1 cellular context compared by ENCODE assay signal in the genomic region with DNA sequence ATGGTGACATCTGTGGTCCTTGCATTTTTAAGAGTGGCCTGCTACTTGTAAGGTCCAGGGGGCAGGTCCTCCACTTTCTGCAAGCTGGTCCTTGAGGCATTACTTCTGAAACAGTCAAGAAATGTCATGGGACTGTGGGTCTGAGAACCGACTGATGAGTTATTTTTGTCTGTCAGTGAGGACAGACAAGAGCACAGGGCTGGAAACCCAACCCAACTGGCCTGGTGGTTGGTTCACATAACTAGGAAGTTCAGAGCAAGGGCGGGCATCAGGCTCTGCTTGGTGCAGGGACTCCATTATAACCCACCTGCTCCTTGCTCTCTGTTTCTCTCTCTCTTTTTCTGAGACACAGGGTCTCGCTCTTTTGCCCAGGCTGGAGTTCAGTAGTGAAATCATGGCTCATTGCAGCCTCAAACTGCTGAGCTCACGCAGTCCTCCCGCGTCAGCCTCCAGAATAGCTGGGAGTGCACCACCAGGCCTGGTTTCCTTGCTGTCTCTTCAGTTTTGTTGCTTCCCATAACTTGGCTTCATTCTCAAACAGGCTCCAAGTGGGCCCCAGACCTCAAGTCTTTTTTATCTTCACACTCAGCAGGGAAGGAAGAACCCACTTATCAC.
TF ChIP-seq lines count a peak whose summit lies in the region.

No MANE protein-coding gene starts in this region.

TF ChIP-seq in HepG2, 621 proteins besides CTCF, POLR2A, EP300 and RAD21 (continued from another document and continues in another):
- TF ChIP-seq, protein P1, sequence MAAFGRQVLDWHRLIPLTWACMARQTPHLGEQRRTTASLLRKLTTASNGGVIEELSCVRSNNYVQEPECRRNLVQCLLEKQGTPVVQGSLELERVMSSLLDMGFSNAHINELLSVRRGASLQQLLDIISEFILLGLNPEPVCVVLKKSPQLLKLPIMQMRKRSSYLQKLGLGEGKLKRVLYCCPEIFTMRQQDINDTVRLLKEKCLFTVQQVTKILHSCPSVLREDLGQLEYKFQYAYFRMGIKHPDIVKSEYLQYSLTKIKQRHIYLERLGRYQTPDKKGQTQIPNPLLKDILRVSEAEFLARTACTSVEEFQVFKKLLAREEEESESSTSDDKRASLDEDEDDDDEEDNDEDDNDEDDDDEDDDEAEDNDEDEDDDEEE (CRISPR knock-in tag; IDR thresholded peaks at IDR 0.05): 0 out of 2 replicates have a peak, but pooled peaks have one; percentile 15
- TF ChIP-seq, protein P2, sequence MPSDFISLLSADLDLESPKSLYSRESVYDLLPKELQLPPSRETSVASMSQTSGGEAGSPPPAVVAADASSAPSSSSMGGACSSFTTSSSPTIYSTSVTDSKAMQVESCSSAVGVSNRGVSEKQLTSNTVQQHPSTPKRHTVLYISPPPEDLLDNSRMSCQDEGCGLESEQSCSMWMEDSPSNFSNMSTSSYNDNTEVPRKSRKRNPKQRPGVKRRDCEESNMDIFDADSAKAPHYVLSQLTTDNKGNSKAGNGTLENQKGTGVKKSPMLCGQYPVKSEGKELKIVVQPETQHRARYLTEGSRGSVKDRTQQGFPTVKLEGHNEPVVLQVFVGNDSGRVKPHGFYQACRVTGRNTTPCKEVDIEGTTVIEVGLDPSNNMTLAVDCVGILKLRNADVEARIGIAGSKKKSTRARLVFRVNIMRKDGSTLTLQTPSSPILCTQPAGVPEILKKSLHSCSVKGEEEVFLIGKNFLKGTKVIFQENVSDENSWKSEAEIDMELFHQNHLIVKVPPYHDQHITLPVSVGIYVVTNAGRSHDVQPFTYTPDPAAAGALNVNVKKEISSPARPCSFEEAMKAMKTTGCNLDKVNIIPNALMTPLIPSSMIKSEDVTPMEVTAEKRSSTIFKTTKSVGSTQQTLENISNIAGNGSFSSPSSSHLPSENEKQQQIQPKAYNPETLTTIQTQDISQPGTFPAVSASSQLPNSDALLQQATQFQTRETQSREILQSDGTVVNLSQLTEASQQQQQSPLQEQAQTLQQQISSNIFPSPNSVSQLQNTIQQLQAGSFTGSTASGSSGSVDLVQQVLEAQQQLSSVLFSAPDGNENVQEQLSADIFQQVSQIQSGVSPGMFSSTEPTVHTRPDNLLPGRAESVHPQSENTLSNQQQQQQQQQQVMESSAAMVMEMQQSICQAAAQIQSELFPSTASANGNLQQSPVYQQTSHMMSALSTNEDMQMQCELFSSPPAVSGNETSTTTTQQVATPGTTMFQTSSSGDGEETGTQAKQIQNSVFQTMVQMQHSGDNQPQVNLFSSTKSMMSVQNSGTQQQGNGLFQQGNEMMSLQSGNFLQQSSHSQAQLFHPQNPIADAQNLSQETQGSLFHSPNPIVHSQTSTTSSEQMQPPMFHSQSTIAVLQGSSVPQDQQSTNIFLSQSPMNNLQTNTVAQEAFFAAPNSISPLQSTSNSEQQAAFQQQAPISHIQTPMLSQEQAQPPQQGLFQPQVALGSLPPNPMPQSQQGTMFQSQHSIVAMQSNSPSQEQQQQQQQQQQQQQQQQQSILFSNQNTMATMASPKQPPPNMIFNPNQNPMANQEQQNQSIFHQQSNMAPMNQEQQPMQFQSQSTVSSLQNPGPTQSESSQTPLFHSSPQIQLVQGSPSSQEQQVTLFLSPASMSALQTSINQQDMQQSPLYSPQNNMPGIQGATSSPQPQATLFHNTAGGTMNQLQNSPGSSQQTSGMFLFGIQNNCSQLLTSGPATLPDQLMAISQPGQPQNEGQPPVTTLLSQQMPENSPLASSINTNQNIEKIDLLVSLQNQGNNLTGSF (CRISPR knock-in tag; IDR thresholded peaks at IDR 0.05): no peak
- TF ChIP-seq, protein P3, sequence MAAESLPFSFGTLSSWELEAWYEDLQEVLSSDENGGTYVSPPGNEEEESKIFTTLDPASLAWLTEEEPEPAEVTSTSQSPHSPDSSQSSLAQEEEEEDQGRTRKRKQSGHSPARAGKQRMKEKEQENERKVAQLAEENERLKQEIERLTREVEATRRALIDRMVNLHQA (CRISPR knock-in tag; IDR thresholded peaks at IDR 0.05): no peak
- TF ChIP-seq MXD4 (CRISPR knock-in tag; IDR thresholded peaks at IDR 0.05) (no peak), ZNF841 (CRISPR knock-in tag; IDR thresholded peaks at IDR 0.05; ENCODE audit: borderline replicate concordance) (no peak), MZF1 (CRISPR knock-in tag; IDR thresholded peaks at IDR 0.05; ENCODE audit: borderline replicate concordance) (no peak), TSC22D2 (CRISPR knock-in tag; IDR thresholded peaks at IDR 0.05; ENCODE audit: borderline replicate concordance) (no peak), ZNF496 (CRISPR knock-in tag; IDR thresholded peaks at IDR 0.05; ENCODE audit: insufficient replicate concordance) (no peak), ZNF883 (CRISPR knock-in tag; IDR thresholded peaks at IDR 0.05; ENCODE audit: not compliant biosample characterization) (no peak), TOPORS (CRISPR knock-in tag; IDR thresholded peaks at IDR 0.05) (no peak), ZNF430 (CRISPR knock-in tag; IDR thresholded peaks at IDR 0.05) (no peak; the same call in 1 of the 2 replicates), YEATS2 (CRISPR knock-in tag; IDR thresholded peaks at IDR 0.05; ENCODE audit: borderline replicate concordance) (no peak), HDAC1 (CRISPR knock-in tag; IDR thresholded peaks at IDR 0.05) (no peak), NONO (IDR thresholded peaks at IDR 0.05) (no peak), NONO (CRISPR knock-in tag; conservative IDR thresholded peaks at IDR 0.05) (no peak), ZNF761 (CRISPR knock-in tag; conservative IDR thresholded peaks at IDR 0.05) (no peak; the same call in 1 of the 2 replicates), NFKBIZ (CRISPR knock-in tag; IDR thresholded peaks at IDR 0.05) (no peak), HIVEP1 (CRISPR knock-in tag; IDR thresholded peaks at IDR 0.05) (no peak), CHD4 (IDR thresholded peaks at IDR 0.05; ENCODE audit: borderline replicate concordance, low read length) (0 out of 2 replicates have a peak, but pooled peaks have one; percentile 17), ZNF790 (CRISPR knock-in tag; IDR thresholded peaks at IDR 0.05; ENCODE audit: borderline replicate concordance) (no peak), ADNP (CRISPR knock-in tag; IDR thresholded peaks at IDR 0.05) (no peak), ZSCAN21 (CRISPR knock-in tag; IDR thresholded peaks at IDR 0.05; ENCODE audit: borderline replicate concordance) (no peak), MTA1 (CRISPR knock-in tag; IDR thresholded peaks at IDR 0.05; ENCODE audit: borderline replicate concordance) (no peak), ZNF746 (CRISPR knock-in tag; IDR thresholded peaks at IDR 0.05) (no peak), ZNF678 (CRISPR knock-in tag; IDR thresholded peaks at IDR 0.05) (peak; percentile 15; the same call in 1 of the 2 replicates), ZNF329 (CRISPR knock-in tag; IDR thresholded peaks at IDR 0.05; ENCODE audit: low read depth) (peak; percentile 38; the same call in 1 of the 2 replicates), ZKSCAN5 (CRISPR knock-in tag; IDR thresholded peaks at IDR 0.05) (no peak), ZNF7 (CRISPR knock-in tag; IDR thresholded peaks at IDR 0.05) (no peak)
- TF ChIP-seq, protein P4, sequence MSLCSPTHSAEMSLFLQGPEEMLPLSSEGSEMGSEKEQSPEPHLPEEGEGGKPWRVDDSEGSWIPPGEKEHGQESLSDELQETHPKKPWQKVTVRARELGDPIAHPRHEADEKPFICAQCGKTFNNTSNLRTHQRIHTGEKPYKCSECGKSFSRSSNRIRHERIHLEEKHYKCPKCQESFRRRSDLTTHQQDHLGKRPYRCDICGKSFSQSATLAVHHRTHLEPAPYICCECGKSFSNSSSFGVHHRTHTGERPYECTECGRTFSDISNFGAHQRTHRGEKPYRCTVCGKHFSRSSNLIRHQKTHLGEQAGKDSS (CRISPR knock-in tag; IDR thresholded peaks at IDR 0.05; ENCODE audit: borderline replicate concordance, low read depth): no peak
- TF ChIP-seq, protein P5, sequence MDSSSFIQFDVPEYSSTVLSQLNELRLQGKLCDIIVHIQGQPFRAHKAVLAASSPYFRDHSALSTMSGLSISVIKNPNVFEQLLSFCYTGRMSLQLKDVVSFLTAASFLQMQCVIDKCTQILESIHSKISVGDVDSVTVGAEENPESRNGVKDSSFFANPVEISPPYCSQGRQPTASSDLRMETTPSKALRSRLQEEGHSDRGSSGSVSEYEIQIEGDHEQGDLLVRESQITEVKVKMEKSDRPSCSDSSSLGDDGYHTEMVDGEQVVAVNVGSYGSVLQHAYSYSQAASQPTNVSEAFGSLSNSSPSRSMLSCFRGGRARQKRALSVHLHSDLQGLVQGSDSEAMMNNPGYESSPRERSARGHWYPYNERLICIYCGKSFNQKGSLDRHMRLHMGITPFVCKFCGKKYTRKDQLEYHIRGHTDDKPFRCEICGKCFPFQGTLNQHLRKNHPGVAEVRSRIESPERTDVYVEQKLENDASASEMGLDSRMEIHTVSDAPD (CRISPR knock-in tag; IDR thresholded peaks at IDR 0.05): no peak
- TF ChIP-seq, protein P6, sequence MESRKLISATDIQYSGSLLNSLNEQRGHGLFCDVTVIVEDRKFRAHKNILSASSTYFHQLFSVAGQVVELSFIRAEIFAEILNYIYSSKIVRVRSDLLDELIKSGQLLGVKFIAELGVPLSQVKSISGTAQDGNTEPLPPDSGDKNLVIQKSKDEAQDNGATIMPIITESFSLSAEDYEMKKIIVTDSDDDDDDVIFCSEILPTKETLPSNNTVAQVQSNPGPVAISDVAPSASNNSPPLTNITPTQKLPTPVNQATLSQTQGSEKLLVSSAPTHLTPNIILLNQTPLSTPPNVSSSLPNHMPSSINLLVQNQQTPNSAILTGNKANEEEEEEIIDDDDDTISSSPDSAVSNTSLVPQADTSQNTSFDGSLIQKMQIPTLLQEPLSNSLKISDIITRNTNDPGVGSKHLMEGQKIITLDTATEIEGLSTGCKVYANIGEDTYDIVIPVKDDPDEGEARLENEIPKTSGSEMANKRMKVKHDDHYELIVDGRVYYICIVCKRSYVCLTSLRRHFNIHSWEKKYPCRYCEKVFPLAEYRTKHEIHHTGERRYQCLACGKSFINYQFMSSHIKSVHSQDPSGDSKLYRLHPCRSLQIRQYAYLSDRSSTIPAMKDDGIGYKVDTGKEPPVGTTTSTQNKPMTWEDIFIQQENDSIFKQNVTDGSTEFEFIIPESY (CRISPR knock-in tag; IDR thresholded peaks at IDR 0.05): no peak; the same call in 1 of the 2 replicates
- TF ChIP-seq, protein P7, sequence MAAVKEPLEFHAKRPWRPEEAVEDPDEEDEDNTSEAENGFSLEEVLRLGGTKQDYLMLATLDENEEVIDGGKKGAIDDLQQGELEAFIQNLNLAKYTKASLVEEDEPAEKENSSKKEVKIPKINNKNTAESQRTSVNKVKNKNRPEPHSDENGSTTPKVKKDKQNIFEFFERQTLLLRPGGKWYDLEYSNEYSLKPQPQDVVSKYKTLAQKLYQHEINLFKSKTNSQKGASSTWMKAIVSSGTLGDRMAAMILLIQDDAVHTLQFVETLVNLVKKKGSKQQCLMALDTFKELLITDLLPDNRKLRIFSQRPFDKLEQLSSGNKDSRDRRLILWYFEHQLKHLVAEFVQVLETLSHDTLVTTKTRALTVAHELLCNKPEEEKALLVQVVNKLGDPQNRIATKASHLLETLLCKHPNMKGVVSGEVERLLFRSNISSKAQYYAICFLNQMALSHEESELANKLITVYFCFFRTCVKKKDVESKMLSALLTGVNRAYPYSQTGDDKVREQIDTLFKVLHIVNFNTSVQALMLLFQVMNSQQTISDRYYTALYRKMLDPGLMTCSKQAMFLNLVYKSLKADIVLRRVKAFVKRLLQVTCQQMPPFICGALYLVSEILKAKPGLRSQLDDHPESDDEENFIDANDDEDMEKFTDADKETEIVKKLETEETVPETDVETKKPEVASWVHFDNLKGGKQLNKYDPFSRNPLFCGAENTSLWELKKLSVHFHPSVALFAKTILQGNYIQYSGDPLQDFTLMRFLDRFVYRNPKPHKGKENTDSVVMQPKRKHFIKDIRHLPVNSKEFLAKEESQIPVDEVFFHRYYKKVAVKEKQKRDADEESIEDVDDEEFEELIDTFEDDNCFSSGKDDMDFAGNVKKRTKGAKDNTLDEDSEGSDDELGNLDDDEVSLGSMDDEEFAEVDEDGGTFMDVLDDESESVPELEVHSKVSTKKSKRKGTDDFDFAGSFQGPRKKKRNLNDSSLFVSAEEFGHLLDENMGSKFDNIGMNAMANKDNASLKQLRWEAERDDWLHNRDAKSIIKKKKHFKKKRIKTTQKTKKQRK (IDR thresholded peaks at IDR 0.05; ENCODE audit: low read length): no peak
- TF ChIP-seq, protein P8, sequence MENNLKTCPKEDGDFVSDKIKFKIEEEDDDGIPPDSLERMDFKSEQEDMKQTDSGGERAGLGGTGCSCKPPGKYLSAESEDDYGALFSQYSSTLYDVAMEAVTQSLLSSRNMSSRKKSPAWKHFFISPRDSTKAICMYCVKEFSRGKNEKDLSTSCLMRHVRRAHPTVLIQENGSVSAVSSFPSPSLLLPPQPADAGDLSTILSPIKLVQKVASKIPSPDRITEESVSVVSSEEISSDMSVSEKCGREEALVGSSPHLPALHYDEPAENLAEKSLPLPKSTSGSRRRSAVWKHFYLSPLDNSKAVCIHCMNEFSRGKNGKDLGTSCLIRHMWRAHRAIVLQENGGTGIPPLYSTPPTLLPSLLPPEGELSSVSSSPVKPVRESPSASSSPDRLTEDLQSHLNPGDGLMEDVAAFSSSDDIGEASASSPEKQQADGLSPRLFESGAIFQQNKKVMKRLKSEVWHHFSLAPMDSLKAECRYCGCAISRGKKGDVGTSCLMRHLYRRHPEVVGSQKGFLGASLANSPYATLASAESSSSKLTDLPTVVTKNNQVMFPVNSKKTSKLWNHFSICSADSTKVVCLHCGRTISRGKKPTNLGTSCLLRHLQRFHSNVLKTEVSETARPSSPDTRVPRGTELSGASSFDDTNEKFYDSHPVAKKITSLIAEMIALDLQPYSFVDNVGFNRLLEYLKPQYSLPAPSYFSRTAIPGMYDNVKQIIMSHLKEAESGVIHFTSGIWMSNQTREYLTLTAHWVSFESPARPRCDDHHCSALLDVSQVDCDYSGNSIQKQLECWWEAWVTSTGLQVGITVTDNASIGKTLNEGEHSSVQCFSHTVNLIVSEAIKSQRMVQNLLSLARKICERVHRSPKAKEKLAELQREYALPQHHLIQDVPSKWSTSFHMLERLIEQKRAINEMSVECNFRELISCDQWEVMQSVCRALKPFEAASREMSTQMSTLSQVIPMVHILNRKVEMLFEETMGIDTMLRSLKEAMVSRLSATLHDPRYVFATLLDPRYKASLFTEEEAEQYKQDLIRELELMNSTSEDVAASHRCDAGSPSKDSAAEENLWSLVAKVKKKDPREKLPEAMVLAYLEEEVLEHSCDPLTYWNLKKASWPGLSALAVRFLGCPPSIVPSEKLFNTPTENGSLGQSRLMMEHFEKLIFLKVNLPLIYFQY (CRISPR knock-in tag; IDR thresholded peaks at IDR 0.05; ENCODE audit: borderline replicate concordance): no peak
